8 cellular contexts compared by ENCODE assay signal in genomic region chr12:53726342-53726741, GRCh38. TPM values are rescaled to one million over a fixed set of nuclear protein-coding genes. Genes with fewer than 3 reads are reported as not detected.
DNase-seq lines count a peak whose midpoint lies in the region; ATAC-seq and TF ChIP-seq lines count a peak whose summit lies in the region.

No MANE protein-coding gene starts in this region.

- TF ChIP-seq CTCF in DOHH2 (IDR thresholded peaks at IDR 0.05; ENCODE audit: low read depth, low read length, poor library complexity, severe bottlenecking) (no peak), osteocyte (IDR thresholded peaks at IDR 0.05) (no peak)

- H3K36me3 Mint-ChIP-seq in osteocyte (ENCODE audit: unreplicated experiment) = peaks cover 31% of the 10 kb centered on the region

- H3F3A ChIP-seq in DOHH2 (ENCODE audit: control insufficient read depth, insufficient read depth) = no peaks in the 10 kb centered on the region

- H3K4me1 Mint-ChIP-seq in osteocyte (ENCODE audit: unreplicated experiment) = peaks cover 18% of the 10 kb centered on the region

- peaks cover 21% of the 10 kb centered on the region for H3K4me1 ChIP-seq in DOHH2 (ENCODE audit: control insufficient read depth, low read length)
- peaks cover 4% of the 10 kb centered on the region for H3K4me1 ChIP-seq in effector memory CD4-positive, alpha-beta T cell (ENCODE audit: control insufficient read depth, insufficient read depth, low read length, poor library complexity, severe bottlenecking)

- no peaks in the 10 kb centered on the region for H4K20me1 ChIP-seq in DOHH2 (ENCODE audit: control insufficient read depth, insufficient read depth, low read depth, low read length)

- peak overlapping the region; percentile 93 for H3K27ac Mint-ChIP-seq in osteocyte (ENCODE audit: unreplicated experiment)

- H3K79me2 ChIP-seq in DOHH2 (ENCODE audit: control insufficient read depth, low read length) = no peaks in the 10 kb centered on the region

- ATAC-seq in GM21717 (IDR thresholded peaks at IDR 0.05; ENCODE audit: unreplicated experiment) = no peak
- ATAC-seq in HG03159 (IDR thresholded peaks at IDR 0.05; ENCODE audit: unreplicated experiment) = no peak

- H3K9me2 ChIP-seq in DOHH2 (replicated peaks; ENCODE audit: control insufficient read depth, low read length) = no peaks in the 10 kb centered on the region; the same call in 1 of the 2 replicates

- peaks cover 6% of the 10 kb centered on the region for H3K27me3 Mint-ChIP-seq in osteocyte (ENCODE audit: unreplicated experiment)

- no peaks in the 10 kb centered on the region for H3K9me3 ChIP-seq in DOHH2 (ENCODE audit: control insufficient read depth, insufficient read depth, low read length)
- no peaks in the 10 kb centered on the region for H3K9me3 ChIP-seq in effector memory CD4-positive, alpha-beta T cell (ENCODE audit: control insufficient read depth, low read length)

- no peaks in the 10 kb centered on the region for H3K36me3 ChIP-seq in DOHH2 (ENCODE audit: control insufficient read depth, low read length)
- peaks cover 35% of the 10 kb centered on the region for H3K36me3 ChIP-seq in effector memory CD4-positive, alpha-beta T cell (ENCODE audit: control insufficient read depth, insufficient read depth, low read length)

- peak overlapping the region; percentile 81 for H3K4me2 ChIP-seq in DOHH2 (ENCODE audit: low read length)

- no peak overlapping the region for H3K27ac ChIP-seq in DOHH2 (ENCODE audit: low read depth, low read length)
- no peak overlapping the region for H3K27ac ChIP-seq in effector memory CD4-positive, alpha-beta T cell (ENCODE audit: insufficient read depth, low read length, poor library complexity, severe bottlenecking)

- DNase-seq in NOMO-1 treated with dmso at 0.1 percent for 144 hours (lab: John Stamatoyannopoulos, UW; ENCODE audit: unreplicated experiment) (peak; percentile 17), osteocyte (ENCODE audit: extremely low spot score, unreplicated experiment) (no peak), SIG-M5 treated with dmso at 0.1 percent for 504 hours (lab: John Stamatoyannopoulos, UW; ENCODE audit: unreplicated experiment) (no peak), hippocampal formation (lab: John Stamatoyannopoulos, UW) (no peak)
- no peak for DNase-seq in effector memory CD4-positive, alpha-beta T cell

- no peaks in the 10 kb centered on the region for H3K9me3 Mint-ChIP-seq in osteocyte (ENCODE audit: unreplicated experiment)

- H3K4me3 ChIP-seq in DOHH2 (ENCODE audit: low read length) = peak overlapping the region; percentile 82
- H3K4me3 ChIP-seq in effector memory CD4-positive, alpha-beta T cell (ENCODE audit: insufficient read depth, low read depth, low read length, poor library complexity, severe bottlenecking) = peak overlapping the region; percentile 62

- H3K27me3 ChIP-seq in DOHH2 (ENCODE audit: control insufficient read depth, low read length) = no peaks in the 10 kb centered on the region
- H3K27me3 ChIP-seq in effector memory CD4-positive, alpha-beta T cell (replicated peaks; ENCODE audit: control insufficient read depth, insufficient read depth, low read length, poor library complexity, severe bottlenecking) = no peaks in the 10 kb centered on the region

- H3K4me3 Mint-ChIP-seq in osteocyte (ENCODE audit: unreplicated experiment) = peak overlapping the region; percentile 98

RNA-seq across cellular contexts. Expression of gene CALCOCO1, which starts 0.9 kb away (rescaled TPM):
- 186 and 198 TPM in 2 replicates for total RNA-seq in osteocyte

RNA-seq across cellular contexts. Expression of gene CISTR, which starts 25.4 kb away (rescaled TPM):
- total RNA-seq in osteocyte = not detected in 2 replicates

RNA-seq across cellular contexts. Expression of gene ATP5MC2, which starts 50.5 kb away (rescaled TPM):
- 294 TPM in 2 replicates for total RNA-seq in osteocyte
